In the genomic region with DNA sequence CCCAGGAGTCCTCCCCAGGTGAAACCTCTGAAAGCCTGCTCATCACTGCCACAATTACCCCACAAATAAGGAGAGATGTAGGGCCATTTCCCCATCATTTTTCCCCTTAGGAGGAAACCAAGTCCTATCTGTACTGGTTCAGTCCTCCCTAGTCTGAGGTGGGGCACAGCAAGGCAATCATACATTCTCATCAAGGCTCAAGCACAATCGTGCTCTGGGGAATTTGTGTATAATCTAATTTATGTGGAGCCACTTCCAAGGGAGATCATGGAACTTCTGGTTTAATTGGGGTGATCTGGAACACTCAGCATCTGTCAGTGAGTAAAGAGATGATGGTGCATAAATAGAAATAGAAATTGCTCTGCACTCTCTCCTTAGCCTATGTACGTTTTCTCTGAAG, we compare ENCODE assay signal across 21 cellular contexts.
DNase-seq lines count a peak whose midpoint lies in the region; ATAC-seq, FAIRE-seq and TF ChIP-seq lines count a peak whose summit lies in the region.
"Had no signal": no experiment of that assay in that cellular context is flagged by ENCODE, and none has a peak within 500 bp of the region (broad histone marks: within the 10 kb centered on the region; RNA-seq: fewer than 3 reads in every experiment).

No MANE protein-coding gene starts in this region.

- peak overlapping the region; percentile 3 for H2AFZ ChIP-seq in mammary epithelial cell (ENCODE audit: low read depth, low read length)

- POLR2A ChIA-PET in MCF 10A (lab: Yijun Ruan, JAX) = no interaction called here

- H3K9ac ChIP-seq in mammary epithelial cell (ENCODE audit: insufficient read depth, low read length) = no peak overlapping the region
- H3K9ac ChIP-seq: BLaER1 treated with 17β-estradiol and CSF1 and Interleukin-3, amounts not matched to agents 10 nM and 100 nM had no signal

- no peak overlapping the region for H3K4me3 Mint-ChIP-seq in MCF 10A (ENCODE audit: unreplicated experiment)
- no peak overlapping the region for H3K4me3 Mint-ChIP-seq in activated CD8-positive, alpha-beta memory T cell treated with anti-CD3 and anti-CD28 coated beads, Interleukin-2, amount 10 ng/mL, durations not matched to agents 7 days and 5 days
- H3K4me3 Mint-ChIP-seq: CD4-positive, alpha-beta T cell; CD8-positive, alpha-beta T cell had no signal

- dilution Hi-C loops in mammary epithelial cell (cut with HindIII; ENCODE audit: low sequenced_read_pairs) = no loop called here

- no peaks in the 10 kb centered on the region for H3K9me3 ChIP-seq in mammary epithelial cell (replicated peaks; ENCODE audit: insufficient read depth, low read length)
- H3K9me3 ChIP-seq: BLaER1 treated with 17β-estradiol and CSF1 and Interleukin-3, amounts not matched to agents 10 nM and 100 nM; Caco-2 had no signal

- intact Hi-C loops in mammary epithelial cell (cut with micrococcal nuclease) = no loop called here
- intact Hi-C loops in MCF 10A (cut with micrococcal nuclease) = no loop called here

- H3K27me3 Mint-ChIP-seq in MCF 10A (ENCODE audit: insufficient read depth, unreplicated experiment) = no peaks in the 10 kb centered on the region
- H3K27me3 Mint-ChIP-seq in activated CD8-positive, alpha-beta memory T cell treated with anti-CD3 and anti-CD28 coated beads, Interleukin-2, amount 10 ng/mL, durations not matched to agents 7 days and 5 days = no peaks in the 10 kb centered on the region
- H3K27me3 Mint-ChIP-seq: CD4-positive, alpha-beta T cell had no signal

- peaks cover 6% of the 10 kb centered on the region for H3K4me1 Mint-ChIP-seq in MCF 10A (ENCODE audit: insufficient read depth, unreplicated experiment)
- no peaks in the 10 kb centered on the region for H3K4me1 Mint-ChIP-seq in activated CD8-positive, alpha-beta memory T cell treated with anti-CD3 and anti-CD28 coated beads, Interleukin-2, amount 10 ng/mL, durations not matched to agents 7 days and 5 days

- no peak overlapping the region for H3K4me3 ChIP-seq in mammary epithelial cell (replicated peaks in 1 of 3; ENCODE audit: insufficient read depth in 1 of 3, low read depth in 2 of 3, low read length in 3 of 3)
- H3K4me3 ChIP-seq: BLaER1 treated with 17β-estradiol and CSF1 and Interleukin-3, amounts not matched to agents 10 nM and 100 nM; GM12878 had no signal

- FAIRE-seq in GM12892 (lab: Jason Lieb, UNC) = no peak
- FAIRE-seq: A204.1, D721Med, GM12878, GM19239 had no signal

- H3K4me2 ChIP-seq in mammary epithelial cell (ENCODE audit: insufficient read depth, low read depth, low read length) = no peak overlapping the region
- H3K4me2 ChIP-seq: BLaER1 treated with 17β-estradiol and CSF1 and Interleukin-3, amounts not matched to agents 10 nM and 100 nM had no signal

- CTCF ChIA-PET in mammary epithelial cell (lab: Charles Lee; ENCODE audit: low non-redundant PET) = no interaction called here
- CTCF ChIA-PET in MCF 10A (lab: Yijun Ruan, JAX) = no interaction called here
- CTCF ChIA-PET in activated CD8-positive, alpha-beta memory T cell treated with anti-CD3 and anti-CD28 coated beads, Interleukin-2, amount 10 ng/mL, durations not matched to agents 7 days and 5 days (lab: Charles Lee) = no interaction called here

- BruUV-seq in mammary epithelial cell (replicated peaks; lab: Mats Ljungman, UMichigan) (no TSS peak), MCF 10A (replicated peaks; lab: Mats Ljungman, UMichigan) (no TSS peak)

- in situ Hi-C loops in mammary epithelial cell (cut with MboI; ENCODE audit: low sequenced_read_pairs in 2 of 2) = no loop called here

- TF ChIP-seq CTCF in mammary epithelial cell (conservative IDR thresholded peaks at IDR 0.05 in 1 of 2, IDR thresholded peaks at IDR 0.05 in 1 of 2; ENCODE audit: extremely low read depth in 1 of 2, insufficient read depth in 1 of 2, low read depth in 1 of 2, low read length in 2 of 2) (no peak), MCF 10A (IDR thresholded peaks at IDR 0.05; ENCODE audit: unreplicated experiment) (no peak)

- TF ChIP-seq POLR2A in GM12892 (IDR thresholded peaks at IDR 0.05; ENCODE audit: low read depth, low read length) = no peak

- H4K20me1 ChIP-seq in mammary epithelial cell (ENCODE audit: insufficient read depth, low read length) = no peaks in the 10 kb centered on the region
- H4K20me1 ChIP-seq: BLaER1 treated with 17β-estradiol and CSF1 and Interleukin-3, amounts not matched to agents 10 nM and 100 nM had no signal

- DNase-seq in mammary epithelial cell = no peak
- no peak for DNase-seq in MCF 10A (ENCODE audit: unreplicated experiment)
- peak; percentile 68 for DNase-seq in NCI-H82 (lab: John Stamatoyannopoulos, UW)
- DNase-seq in SK-N-DZ (ENCODE audit: low spot score) = peak; percentile 86
- DNase-seq in GM12892 (ENCODE audit: insufficient read length) = no peak
- DNase-seq in activated CD8-positive, alpha-beta memory T cell treated with anti-CD3 and anti-CD28 coated beads, Interleukin-2, amount 10 ng/mL, durations not matched to agents 7 days and 5 days = no peak
- no peak for DNase-seq in nucleus accumbens (lab: John Stamatoyannopoulos, UW)
- DNase-seq: 8988T; ACHN; Caco-2; Calu3; CD4-positive, alpha-beta T cell; CD8-positive, alpha-beta T cell; DMS79 treated with DMSO at 0.1 percent for 48 hours; GDM1 had no signal

- H3K9me3 Mint-ChIP-seq in MCF 10A (ENCODE audit: unreplicated experiment) = no peaks in the 10 kb centered on the region
- H3K9me3 Mint-ChIP-seq in activated CD8-positive, alpha-beta memory T cell treated with anti-CD3 and anti-CD28 coated beads, Interleukin-2, amount 10 ng/mL, durations not matched to agents 7 days and 5 days (ENCODE audit: low read depth) = peaks cover 4% of the 10 kb centered on the region
- H3K9me3 Mint-ChIP-seq: CD4-positive, alpha-beta T cell; CD8-positive, alpha-beta T cell had no signal

- H3K27ac ChIP-seq in mammary epithelial cell (ENCODE audit: insufficient read depth, low read depth, low read length) = no peak overlapping the region
- H3K27ac ChIP-seq: BLaER1 treated with 17β-estradiol and CSF1 and Interleukin-3, amounts not matched to agents 10 nM and 100 nM; C4-2B had no signal

- no peaks in the 10 kb centered on the region for H3K36me3 Mint-ChIP-seq in MCF 10A (ENCODE audit: insufficient read depth, unreplicated experiment)
- H3K36me3 Mint-ChIP-seq in activated CD8-positive, alpha-beta memory T cell treated with anti-CD3 and anti-CD28 coated beads, Interleukin-2, amount 10 ng/mL, durations not matched to agents 7 days and 5 days = no peaks in the 10 kb centered on the region
- H3K36me3 Mint-ChIP-seq: CD8-positive, alpha-beta T cell had no signal

- H3K36me3 ChIP-seq in mammary epithelial cell (ENCODE audit: insufficient read depth, low read length) = no peaks in the 10 kb centered on the region
- H3K36me3 ChIP-seq: BLaER1 treated with 17β-estradiol and CSF1 and Interleukin-3, amounts not matched to agents 10 nM and 100 nM had no signal

- no peak overlapping the region for H3K27ac Mint-ChIP-seq in MCF 10A (ENCODE audit: low read depth, unreplicated experiment)
- H3K27ac Mint-ChIP-seq in activated CD8-positive, alpha-beta memory T cell treated with anti-CD3 and anti-CD28 coated beads, Interleukin-2, amount 10 ng/mL, durations not matched to agents 7 days and 5 days = no peak overlapping the region
- H3K27ac Mint-ChIP-seq: CD4-positive, alpha-beta T cell; CD8-positive, alpha-beta T cell had no signal

- no peak for ATAC-seq in activated CD8-positive, alpha-beta memory T cell treated with anti-CD3 and anti-CD28 coated beads, Interleukin-2, amount 10 ng/mL, durations not matched to agents 7 days and 5 days
- ATAC-seq: CD8-positive, alpha-beta T cell; GM12878 had no signal

- 58% methylated on average over 2 of the region's 2 CpGs for WGBS in mammary epithelial cell (ENCODE audit: low coverage, missing lambda C conversion rate)

- H3K79me2 ChIP-seq in mammary epithelial cell (ENCODE audit: insufficient read depth, low read length) = no peaks in the 10 kb centered on the region

- H3K27me3 ChIP-seq in mammary epithelial cell (ENCODE audit: insufficient read depth, low read length) = no peaks in the 10 kb centered on the region
- H3K27me3 ChIP-seq: BLaER1 treated with 17β-estradiol and CSF1 and Interleukin-3, amounts not matched to agents 10 nM and 100 nM had no signal

- peaks cover 3% of the 10 kb centered on the region for H3K4me1 ChIP-seq in mammary epithelial cell (ENCODE audit: insufficient read depth, low read length)
- H3K4me1 ChIP-seq: BLaER1 treated with 17β-estradiol and CSF1 and Interleukin-3, amounts not matched to agents 10 nM and 100 nM; Caco-2 had no signal

Comparison
In these comparisons a context has a peak if more than half of its experiments do, and no peak if none do; other contexts are left out.
1. DNase-seq: peak in NCI-H82 (single experiment) and SK-N-DZ (single experiment); none in mammary epithelial cell (single experiment), MCF 10A (single experiment), GM12892 (single experiment), activated CD8-positive, alpha-beta memory T cell treated with anti-CD3 and anti-CD28 coated beads, Interleukin-2, amount 10 ng/mL, durations not matched to agents 7 days and 5 days (single experiment) and nucleus accumbens (0 of 56).